In the genomic region with DNA sequence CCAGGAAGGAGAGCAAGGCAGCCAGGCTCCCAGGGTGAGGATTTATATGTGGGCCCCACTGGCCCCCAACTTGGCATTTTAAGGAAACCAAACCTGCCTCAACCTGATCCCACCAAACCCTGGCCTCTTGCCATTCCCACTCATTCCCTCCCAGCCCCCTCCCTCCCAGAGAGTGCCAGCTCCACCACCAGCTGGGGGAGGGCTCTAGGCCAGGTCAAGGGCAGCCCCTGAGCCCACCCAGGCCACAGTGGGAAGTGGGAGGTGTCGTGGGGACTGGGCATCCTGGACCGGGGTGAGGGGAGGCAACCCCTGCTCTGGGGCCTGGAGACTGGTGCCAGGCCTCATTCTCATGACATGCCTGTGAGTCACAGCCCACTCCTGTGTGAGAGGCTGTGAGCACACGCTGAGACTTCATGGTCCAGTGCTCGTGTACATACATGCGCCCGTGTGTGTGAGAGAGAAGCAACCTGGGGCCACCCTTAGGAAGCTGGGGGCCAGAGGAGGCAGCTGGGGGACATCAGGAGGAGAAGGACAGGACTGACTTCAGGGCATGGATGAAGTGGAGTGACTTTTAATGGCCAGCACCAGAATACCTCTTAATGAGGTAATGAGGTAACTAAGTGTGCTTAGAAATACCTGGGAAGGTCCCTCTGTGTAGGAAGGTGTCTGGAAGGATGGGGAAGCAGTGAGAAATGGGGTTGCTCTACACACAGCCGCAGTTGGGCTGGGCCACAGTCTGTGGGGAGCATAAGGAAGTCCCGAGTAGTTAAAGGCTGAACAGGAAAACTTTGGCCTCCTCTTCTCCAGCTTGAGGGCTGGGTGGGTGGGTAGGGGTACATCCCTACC, we compare ENCODE assay signal across 8 cellular contexts. TPM values are rescaled to one million over a fixed set of nuclear protein-coding genes. Genes with fewer than 3 reads are reported as not detected.
DNase-seq lines count a peak whose midpoint lies in the region; ATAC-seq and TF ChIP-seq lines count a peak whose summit lies in the region.

Gene S100A2 (minus strand): TSS at position 316 of the 846 bp plus-strand sequence. CDS start 1,967 bp downstream, outside the sequence.

- peak within 1 kb of the TSS; percentile 96 for H3K27ac Mint-ChIP-seq in activated T-cell treated with anti-CD3 and anti-CD28 coated beads, Interleukin-2, amount 50 U/mL, for 72 hours

- no peak for TF ChIP-seq EP300 in ovary (IDR thresholded peaks at IDR 0.05)

- H3K36me3 ChIP-seq in BE2C (no peaks in the 10 kb centered on the region), ovary (no peaks in the 10 kb centered on the region), HAP-1 (replicated peaks) (no peaks in the 10 kb centered on the region)

- peak within 1 kb of the TSS; percentile 79 to 83 for H3K4me3 Mint-ChIP-seq in activated T-cell treated with anti-CD3 and anti-CD28 coated beads, Interleukin-2, amount 50 U/mL, for 72 hours

- H3K9me3 ChIP-seq in BE2C (no peaks in the 10 kb centered on the region), ovary (no peaks in the 10 kb centered on the region), HAP-1 (no peaks in the 10 kb centered on the region)

- WGBS in ovary, 3 donors, result 49 to 53% (median 52%) methylated on average over 8 of the region's 8 CpGs

- peaks cover 34% of the 10 kb centered on the region for H3K4me1 ChIP-seq in BE2C
- peaks cover 18% of the 10 kb centered on the region for H3K4me1 ChIP-seq in ovary (ENCODE audit: insufficient read depth)
- H3K4me1 ChIP-seq in HAP-1, result peaks cover 12% of the 10 kb centered on the region

- H3K4me1 Mint-ChIP-seq in activated T-cell treated with anti-CD3 and anti-CD28 coated beads, Interleukin-2, amount 50 U/mL, for 72 hours (ENCODE audit: low read depth), result peaks cover 56% of the 10 kb centered on the region

- H3K27me3 Mint-ChIP-seq in activated T-cell treated with anti-CD3 and anti-CD28 coated beads, Interleukin-2, amount 50 U/mL, for 72 hours (ENCODE audit: low read depth), result peaks cover 5% of the 10 kb centered on the region

- no peak within 1 kb of the TSS for H3K4me3 ChIP-seq in BE2C (ENCODE audit: low read depth, low read length)
- no peak within 1 kb of the TSS for H3K4me3 ChIP-seq in fibroblast of villous mesenchyme (ENCODE audit: low read depth, low read length)
- no peak within 1 kb of the TSS for H3K4me3 ChIP-seq in ovary
- no peak within 1 kb of the TSS for H3K4me3 ChIP-seq in HAP-1

- H3K36me3 Mint-ChIP-seq in activated T-cell treated with anti-CD3 and anti-CD28 coated beads, Interleukin-2, amount 50 U/mL, for 72 hours (ENCODE audit: insufficient read depth in 2 of 2), result no peaks in the 10 kb centered on the region

- H3K27me3 ChIP-seq in BE2C (no peaks in the 10 kb centered on the region), ovary (no peaks in the 10 kb centered on the region), HAP-1 (ENCODE audit: low read depth) (no peaks in the 10 kb centered on the region)

- in situ Hi-C loops in HAP-1 (cut with MboI; ENCODE audit: low sequenced_read_pairs), result loop anchor here (10.0 kb wide), 2 partner anchors 51 to 211 kb away; partner anchors contain the start of gene S100A9

- H3K27ac ChIP-seq in ovary, result peak within 1 kb of the TSS; percentile 83 to 90

- peak; percentile 49 for ATAC-seq in GM21786 (IDR thresholded peaks at IDR 0.05; ENCODE audit: unreplicated experiment)
- ATAC-seq in activated T-cell treated with anti-CD3 and anti-CD28 coated beads, Interleukin-2, amount 50 U/mL, for 72 hours (replicated peaks in 1 of 2), result peak; percentile 68 to 69

- no peaks in the 10 kb centered on the region for H3K9me3 Mint-ChIP-seq in activated T-cell treated with anti-CD3 and anti-CD28 coated beads, Interleukin-2, amount 50 U/mL, for 72 hours

- intact Hi-C loops in ovary (cut with DNase I), result loop anchor here (1.0 to 10.0 kb wide), 5 partner anchors 29 to 213 kb away; partner anchors contain the start of gene S100A9 (in 1 of the 4)

- TF ChIP-seq CTCF in BE2C (IDR thresholded peaks at IDR 0.05; ENCODE audit: low read depth, low read length) (no peak), fibroblast of villous mesenchyme (IDR thresholded peaks at IDR 0.05; ENCODE audit: insufficient read depth, low read depth, low read length) (no peak), ovary (IDR thresholded peaks at IDR 0.05) (no peak)

- DNase-seq in BE2C, result peak; percentile 79
- peak; percentile 51 for DNase-seq in NCI-H510A (lab: John Stamatoyannopoulos, UW)
- peak; percentile 72 to 82 for DNase-seq in activated T-cell treated with anti-CD3 and anti-CD28 coated beads, Interleukin-2, amount 50 U/mL, for 72 hours
- peak; percentile 90 for DNase-seq in fibroblast of villous mesenchyme (ENCODE audit: low read depth)
- peak; percentile 63 to 71 (median 69) for DNase-seq in ovary
- no peak for DNase-seq in epidermal melanocyte (ENCODE audit: insufficient read length, low spot score)
- no peak for DNase-seq in HAP-1 (ENCODE audit: low spot score in 2 of 2)

- no peak for TF ChIP-seq POLR2A in ovary (IDR thresholded peaks at IDR 0.05)

RNA-seq across cellular contexts. Expression of gene S100A2, which starts in this region (rescaled TPM):
- 5.6 TPM for polyA plus RNA-seq in BE2C (2012; ENCODE audit: insufficient read depth, insufficient read length, low read depth)
- total RNA-seq in activated T-cell treated with anti-CD3 and anti-CD28 coated beads, Interleukin-2, amount 50 U/mL, for 72 hours, result 1 to 10 TPM; 1.7 to 5.0 TPM
- total RNA-seq in fibroblast of villous mesenchyme (0.97 and 2.2 TPM in 2 replicates), ovary (1 to 10 TPM in 4 of 7 donors, under 1 TPM in 1, not detected in 2; 0.61 to 4.0 (median 1.8) TPM)
- 1 to 10 TPM in 1 of 2 donors, under 1 TPM in 1; 0.88 to 3.3 TPM for polyA plus RNA-seq in ovary

Comparison
In these comparisons a context has a peak if more than half of its experiments do, and no peak if none do; other contexts are left out.
1. DNase-seq: peak in BE2C (single experiment), NCI-H510A (single experiment), activated T-cell treated with anti-CD3 and anti-CD28 coated beads, Interleukin-2, amount 50 U/mL, for 72 hours (2 of 2), fibroblast of villous mesenchyme (single experiment) and ovary (5 of 5); none in epidermal melanocyte (single experiment) and HAP-1 (0 of 2).